Comparison of ENCODE assay signal across 29 cellular contexts in genomic region chr1:58231204-58231603, GRCh38.
DNase-seq lines count a peak whose midpoint lies in the region; ATAC-seq, FAIRE-seq and TF ChIP-seq lines count a peak whose summit lies in the region.
"Had no signal": no experiment of that assay in that cellular context is flagged by ENCODE, and none has a peak within 500 bp of the region (broad histone marks: within the 10 kb centered on the region; RNA-seq: fewer than 3 reads in every experiment).

No MANE protein-coding gene starts in this region.

- H3K36me3 Mint-ChIP-seq in activated naive CD4-positive, alpha-beta T cell treated with anti-CD3 and anti-CD28 coated beads, Interleukin-2, amount 10 ng/mL, durations not matched to agents 7 days and 5 days, result no peaks in the 10 kb centered on the region
- no peaks in the 10 kb centered on the region for H3K36me3 Mint-ChIP-seq in naive thymus-derived CD8-positive, alpha-beta T cell
- H3K36me3 Mint-ChIP-seq: activated naive CD4-positive, alpha-beta T cell treated with anti-CD3 and anti-CD28 coated beads, Interleukin-2, amount 50 U/mL, for 72 hours; natural killer cell treated with Interleukin-12 subunit alpha and Interleukin-12 subunit beta and Interleukin-15 and Interleukin-18, amount 100 ng/mL, for 72 hours had no signal

- no peak for TF ChIP-seq RAD21 in GM12878 (IDR thresholded peaks at IDR 0.05; ENCODE audit: insufficient read depth, low read depth, low read length)

- H3K4me3 ChIP-seq in GM12878, result no peak overlapping the region
- H3K4me3 ChIP-seq: gastroesophageal sphincter, left lung, PC-9 had no signal

- in situ Hi-C loops in GM12878 (cut with MboI), result no loop called here

- no peak overlapping the region for H3K27ac Mint-ChIP-seq in activated naive CD4-positive, alpha-beta T cell treated with anti-CD3 and anti-CD28 coated beads, Interleukin-2, amount 10 ng/mL, durations not matched to agents 7 days and 5 days
- no peak overlapping the region for H3K27ac Mint-ChIP-seq in naive thymus-derived CD8-positive, alpha-beta T cell
- H3K27ac Mint-ChIP-seq: activated B cell treated with CpG ODN at 0.5 μM for 24 hours; dendritic cell treated with granulocyte-macrophage colony-stimulating factor and Interleukin-4, amounts not matched to agents 40 ng/mL and 50 ng/mL, for 4 days; natural killer cell treated with Interleukin-12 subunit alpha and Interleukin-12 subunit beta and Interleukin-15 and Interleukin-18, amount 100 ng/mL, for 72 hours had no signal

- SMC1A ChIA-PET in GM12878 (lab: Charles Lee; ENCODE audit: uncharacterized antibody, unreplicated experiment), result interaction anchor here (0.6 kb wide), 1 partner anchor 67 kb away, joined by 3 read pairs; no protein-coding TSS in a partner anchor

- no peak for FAIRE-seq in GM12878 (lab: Jason Lieb, UNC)
- FAIRE-seq: small intestine, urothelium cell line had no signal

- H3K9ac ChIP-seq in GM12878 (ENCODE audit: control insufficient read depth, insufficient read depth, low read length), result no peak overlapping the region

- whole genome bisulfite sequencing in GM12878 (ENCODE audit: insufficient coverage, insufficient replicate concordance, low lambda C conversion rate, missing lambda C conversion rate), result 0% methylated on average over 1 of the region's 1 CpG

- no peak overlapping the region for H2AFZ ChIP-seq in GM12878 (ENCODE audit: control insufficient read depth, low read depth, low read length)
- H2AFZ ChIP-seq: PC-9 had no signal

- RAD21 ChIA-PET in GM12878 (lab: Charles Lee; ENCODE audit: unreplicated experiment), result no interaction called here

- no peaks in the 10 kb centered on the region for H3K9me3 Mint-ChIP-seq in activated naive CD4-positive, alpha-beta T cell treated with anti-CD3 and anti-CD28 coated beads, Interleukin-2, amount 10 ng/mL, durations not matched to agents 7 days and 5 days
- H3K9me3 Mint-ChIP-seq in naive thymus-derived CD8-positive, alpha-beta T cell, result no peaks in the 10 kb centered on the region
- H3K9me3 Mint-ChIP-seq: activated B cell treated with CpG ODN at 0.5 μM for 24 hours; activated naive CD4-positive, alpha-beta T cell treated with anti-CD3 and anti-CD28 coated beads, Interleukin-2, amount 50 U/mL, for 72 hours; dendritic cell treated with granulocyte-macrophage colony-stimulating factor and Interleukin-4, amounts not matched to agents 40 ng/mL and 50 ng/mL, for 4 days; natural killer cell treated with Interleukin-12 subunit alpha and Interleukin-12 subunit beta and Interleukin-15 and Interleukin-18, amount 100 ng/mL, for 72 hours had no signal

- no peak overlapping the region for H3K27ac ChIP-seq in GM12878 (ENCODE audit: control insufficient read depth, insufficient read depth)
- H3K27ac ChIP-seq: C4-2B, gastroesophageal sphincter, left lung, PC-9 had no signal

- H4K20me1 ChIP-seq in GM12878 (ENCODE audit: control insufficient read depth, insufficient read depth), result no peaks in the 10 kb centered on the region

- H3K9me3 ChIP-seq in GM12878 (replicated peaks; ENCODE audit: control insufficient read depth, insufficient read depth, low read length), result no peaks in the 10 kb centered on the region
- H3K9me3 ChIP-seq: gastroesophageal sphincter, left lung had no signal

- H3K4me2 ChIP-seq in GM12878 (ENCODE audit: control insufficient read depth, insufficient read depth), result no peak overlapping the region
- H3K4me2 ChIP-seq: PC-9 had no signal

- no peak for TF ChIP-seq CTCF in GM12878 (IDR thresholded peaks at IDR 0.05 in 2 of 3, conservative IDR thresholded peaks at IDR 0.05 in 1 of 3; ENCODE audit: control insufficient read depth in 2 of 3, extremely low read depth in 1 of 3, insufficient read depth in 1 of 3, low read depth in 3 of 3, low read length in 3 of 3)

- peak; percentile 77 for ATAC-seq in GM18867 (IDR thresholded peaks at IDR 0.05; ENCODE audit: unreplicated experiment)
- peak; percentile 64 for ATAC-seq in GM21576 (IDR thresholded peaks at IDR 0.05; ENCODE audit: unreplicated experiment)
- ATAC-seq in HG03159 (IDR thresholded peaks at IDR 0.05; ENCODE audit: unreplicated experiment), result peak; percentile 72
- peak; percentile 58 for ATAC-seq in GM12878
- ATAC-seq in naive thymus-derived CD8-positive, alpha-beta T cell, result no peak
- ATAC-seq in HG03565 (IDR thresholded peaks at IDR 0.05; ENCODE audit: unreplicated experiment), result no peak
- ATAC-seq: activated naive CD4-positive, alpha-beta T cell treated with anti-CD3 and anti-CD28 coated beads, Interleukin-2, amount 50 U/mL, for 72 hours; gastroesophageal sphincter; left lung; natural killer cell treated with Interleukin-12 subunit alpha and Interleukin-12 subunit beta and Interleukin-15 and Interleukin-18, amount 100 ng/mL, for 72 hours had no signal

- H3K79me2 ChIP-seq in GM12878 (ENCODE audit: control insufficient read depth, insufficient read depth, low read length), result no peaks in the 10 kb centered on the region

- H3K27me3 Mint-ChIP-seq in activated naive CD4-positive, alpha-beta T cell treated with anti-CD3 and anti-CD28 coated beads, Interleukin-2, amount 10 ng/mL, durations not matched to agents 7 days and 5 days, result no peaks in the 10 kb centered on the region
- no peaks in the 10 kb centered on the region for H3K27me3 Mint-ChIP-seq in naive thymus-derived CD8-positive, alpha-beta T cell
- H3K27me3 Mint-ChIP-seq: activated B cell treated with CpG ODN at 0.5 μM for 24 hours; dendritic cell treated with granulocyte-macrophage colony-stimulating factor and Interleukin-4, amounts not matched to agents 40 ng/mL and 50 ng/mL, for 4 days; natural killer cell treated with Interleukin-12 subunit alpha and Interleukin-12 subunit beta and Interleukin-15 and Interleukin-18, amount 100 ng/mL, for 72 hours had no signal

- H3K27me3 ChIP-seq in GM12878 (replicated peaks in 1 of 2; ENCODE audit: control insufficient read depth in 2 of 2, insufficient read depth in 2 of 2, low read length in 1 of 2), result no peaks in the 10 kb centered on the region
- H3K27me3 ChIP-seq: gastroesophageal sphincter, left lung had no signal

- no peaks in the 10 kb centered on the region for H3K4me1 ChIP-seq in GM12878 (ENCODE audit: control insufficient read depth, insufficient read depth, low read length)
- H3K4me1 ChIP-seq: gastroesophageal sphincter, left lung had no signal

- H3K4me3 Mint-ChIP-seq in activated naive CD4-positive, alpha-beta T cell treated with anti-CD3 and anti-CD28 coated beads, Interleukin-2, amount 10 ng/mL, durations not matched to agents 7 days and 5 days, result no peak overlapping the region
- no peak overlapping the region for H3K4me3 Mint-ChIP-seq in naive thymus-derived CD8-positive, alpha-beta T cell
- H3K4me3 Mint-ChIP-seq: activated B cell treated with CpG ODN at 0.5 μM for 24 hours; dendritic cell treated with granulocyte-macrophage colony-stimulating factor and Interleukin-4, amounts not matched to agents 40 ng/mL and 50 ng/mL, for 4 days; natural killer cell treated with Interleukin-12 subunit alpha and Interleukin-12 subunit beta and Interleukin-15 and Interleukin-18, amount 100 ng/mL, for 72 hours had no signal

- POLR2A ChIA-PET in GM12878 (lab: Charles Lee), result no interaction called here
- POLR2A ChIA-PET in naive thymus-derived CD8-positive, alpha-beta T cell (lab: Charles Lee), result no interaction called here

- CTCF ChIA-PET in GM12878 (lab: Yijun Ruan, JAX), result interaction anchor here (1.5 kb wide), 1 partner anchor 68 kb away, joined by 3 read pairs; no protein-coding TSS in a partner anchor
- CTCF ChIA-PET in activated naive CD4-positive, alpha-beta T cell treated with anti-CD3 and anti-CD28 coated beads, Interleukin-2, amount 10 ng/mL, durations not matched to agents 7 days and 5 days (lab: Charles Lee), result no interaction called here

- intact Hi-C loops in GM12878 (cut with micrococcal nuclease; ENCODE audit: unreplicated experiment), result no loop called here

- no TSS peak for BruUV-seq in GM12878 (replicated peaks; lab: Mats Ljungman, UMichigan)

- no peak for TF ChIP-seq POLR2A in GM12878 (IDR thresholded peaks at IDR 0.05; ENCODE audit: low read depth, low read length)

- H3K36me3 ChIP-seq in GM12878 (ENCODE audit: control insufficient read depth in 2 of 2, insufficient read depth in 2 of 2, low read length in 1 of 2), result no peaks in the 10 kb centered on the region
- H3K36me3 ChIP-seq: gastroesophageal sphincter, left lung had no signal

- TF ChIP-seq EP300 in GM12878 (IDR thresholded peaks at IDR 0.05; ENCODE audit: borderline replicate concordance in 1 of 2, control insufficient read depth in 1 of 2, low read depth in 2 of 2, low read length in 2 of 2), result no peak

- no peaks in the 10 kb centered on the region for H3K4me1 Mint-ChIP-seq in activated naive CD4-positive, alpha-beta T cell treated with anti-CD3 and anti-CD28 coated beads, Interleukin-2, amount 10 ng/mL, durations not matched to agents 7 days and 5 days
- H3K4me1 Mint-ChIP-seq in naive thymus-derived CD8-positive, alpha-beta T cell, result no peaks in the 10 kb centered on the region
- H3K4me1 Mint-ChIP-seq: activated B cell treated with CpG ODN at 0.5 μM for 24 hours had no signal

- DNase-seq in GM12878 (ENCODE audit: low read depth, low spot score), result no peak
- no peak for DNase-seq in activated naive CD4-positive, alpha-beta T cell treated with anti-CD3 and anti-CD28 coated beads, Interleukin-2, amount 10 ng/mL, durations not matched to agents 7 days and 5 days
- no peak for DNase-seq in naive thymus-derived CD8-positive, alpha-beta T cell
- no peak for DNase-seq in NCI-H526 treated with DMSO at 0.1 percent for 48 hours (lab: John Stamatoyannopoulos, UW)
- DNase-seq: ACHN; activated B cell treated with CpG ODN at 0.5 μM for 24 hours; activated CD4-positive, alpha-beta T cell treated with anti-CD3 and anti-CD28 coated beads, Interleukin-2, amount 50 U/mL, for 4 hours; activated CD8-positive, alpha-beta memory T cell treated with anti-CD3 and anti-CD28 coated beads, Interleukin-2, amount 50 U/mL, for 4 hours; aorta; Calu3; DND-41; hypothalamus; left lung; NCI-H1436; PC-9; SHP77; small intestine; stimulated activated CD4-positive, alpha-beta T cell treated with anti-CD3 and anti-CD28 coated beads, Interleukin-1b, Interleukin-23, amount 100 ng/mL, for 48 hours; T1000 had no signal

TF ChIP-seq in GM12878, 131 proteins besides CTCF, POLR2A, EP300 and RAD21:
- TF ChIP-seq SP1 (IDR thresholded peaks at IDR 0.05; ENCODE audit: low read depth, low read length) (no peak), POU2F2 (IDR thresholded peaks at IDR 0.05; ENCODE audit: borderline replicate concordance, low read depth, low read length) (0 out of 3 replicates have a peak, but pooled peaks have one; percentile 39)
TF ChIP-seq in GM12878: peak in this region for 1.

Comparison
In these comparisons a context has a peak if more than half of its experiments do, and no peak if none do; other contexts are left out.
1. ATAC-seq: peak in GM18867 (single experiment), GM21576 (single experiment), HG03159 (single experiment) and GM12878 (single experiment); none in naive thymus-derived CD8-positive, alpha-beta T cell (0 of 2) and HG03565 (single experiment).